ENCODE assay signal across 8 cellular contexts in the genomic region with DNA sequence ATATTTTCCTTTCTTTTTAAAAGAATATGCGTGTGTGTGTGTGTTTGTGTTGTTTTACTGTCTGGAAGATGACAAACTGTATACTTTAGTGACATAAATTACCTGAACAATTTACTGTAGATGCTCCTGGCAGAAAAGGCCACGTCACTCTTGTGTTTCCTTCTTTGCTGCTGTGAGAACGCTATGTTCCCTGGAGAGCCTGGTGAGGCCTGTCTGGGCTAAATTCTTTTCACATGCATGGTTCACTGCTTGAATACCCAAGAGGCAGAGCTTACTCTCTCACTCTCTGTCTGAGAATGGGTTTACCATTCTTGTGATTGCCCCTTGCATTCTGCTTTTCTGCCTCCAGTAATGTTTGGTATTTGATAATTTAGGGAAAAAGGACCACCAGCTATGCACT.
DNase-seq lines count a peak whose midpoint lies in the region; ATAC-seq and TF ChIP-seq lines count a peak whose summit lies in the region.

No MANE protein-coding gene starts in this region.

- H3K9me2 ChIP-seq in Karpas-422 (replicated peaks; ENCODE audit: insufficient read depth, low read length): no peaks in the 10 kb centered on the region

- DNase-seq in Karpas-422 (peak; percentile 74), fibroblast of peridontal ligament (ENCODE audit: extremely low read depth) (peak; percentile 89), natural killer cell (no peak), NCI-H446 (lab: John Stamatoyannopoulos, UW) (no peak), NCI-H187 treated with DMSO at 0.1 percent for 48 hours (lab: John Stamatoyannopoulos, UW) (no peak), DMS79 (lab: John Stamatoyannopoulos, UW) (no peak)

- ATAC-seq in GM18867 (IDR thresholded peaks at IDR 0.05; ENCODE audit: unreplicated experiment) (peak; percentile 36), natural killer cell (no peak)

- H3K4me1 Mint-ChIP-seq in natural killer cell: no peaks in the 10 kb centered on the region

- H3K9ac ChIP-seq in Karpas-422 (ENCODE audit: low read length) (no peak overlapping the region), rectal smooth muscle tissue (ENCODE audit: low read length) (no peak overlapping the region)

- H3K9me3 Mint-ChIP-seq in natural killer cell: peaks cover 0 to 7% of the 10 kb centered on the region in 2 donors

- no peaks in the 10 kb centered on the region for H4K20me1 ChIP-seq in Karpas-422 (ENCODE audit: insufficient read depth, low read depth, low read length)

- H3K4me2 ChIP-seq in Karpas-422 (ENCODE audit: low read depth, low read length, poor library complexity, severe bottlenecking): no peak overlapping the region

- H3K4me1 ChIP-seq in Karpas-422 (ENCODE audit: low read length) (peaks cover 27% of the 10 kb centered on the region), rectal smooth muscle tissue (ENCODE audit: control insufficient read depth, insufficient read depth, low read length) (peaks cover 5% of the 10 kb centered on the region)

- no peak overlapping the region for H2AFZ ChIP-seq in Karpas-422 (ENCODE audit: low read length)

- no peak for TF ChIP-seq CTCF in natural killer cell (IDR thresholded peaks at IDR 0.05)

- H3K9me3 ChIP-seq in Karpas-422 (ENCODE audit: low read length): peaks cover 3% of the 10 kb centered on the region; the same call in 1 of the 2 replicates

- H3K36me3 Mint-ChIP-seq in natural killer cell: no peaks in the 10 kb centered on the region

- no peaks in the 10 kb centered on the region for H3K79me2 ChIP-seq in Karpas-422 (ENCODE audit: low read length)

- H3K27ac Mint-ChIP-seq in natural killer cell: no peak overlapping the region

- peaks cover 0 to 3% of the 10 kb centered on the region in 2 donors for H3K27me3 Mint-ChIP-seq in natural killer cell (ENCODE audit: low read depth in 2 of 2)

- H3K27me3 ChIP-seq in Karpas-422 (ENCODE audit: low read length) (no peaks in the 10 kb centered on the region), rectal smooth muscle tissue (ENCODE audit: control insufficient read depth, insufficient read depth, low read length) (no peaks in the 10 kb centered on the region)

- no peak overlapping the region for H3K27ac ChIP-seq in Karpas-422 (ENCODE audit: low read length)
- peak overlapping the region; percentile 48 for H3K27ac ChIP-seq in rectal smooth muscle tissue (ENCODE audit: low read depth, low read length)

- H3K36me3 ChIP-seq in Karpas-422 (ENCODE audit: insufficient read depth, low read length) (no peaks in the 10 kb centered on the region), rectal smooth muscle tissue (ENCODE audit: control insufficient read depth, insufficient read depth, low read length) (no peaks in the 10 kb centered on the region)

- intact Hi-C loops in natural killer cell (cut with micrococcal nuclease): no loop called here

- H3K4me3 Mint-ChIP-seq in natural killer cell: no peak overlapping the region

- H3K4me3 ChIP-seq in Karpas-422 (ENCODE audit: low read length) (no peak overlapping the region), rectal smooth muscle tissue (ENCODE audit: low read length) (no peak overlapping the region)

Comparison
In these comparisons a context has a peak if more than half of its experiments do, and no peak if none do; other contexts are left out.
1. DNase-seq: peak in Karpas-422 (single experiment) and fibroblast of peridontal ligament (single experiment); none in natural killer cell (single experiment), NCI-H446 (0 of 2), NCI-H187 treated with DMSO at 0.1 percent for 48 hours (single experiment) and DMS79 (single experiment).